ENCODE assay signal across 14 cellular contexts in the genomic region with DNA sequence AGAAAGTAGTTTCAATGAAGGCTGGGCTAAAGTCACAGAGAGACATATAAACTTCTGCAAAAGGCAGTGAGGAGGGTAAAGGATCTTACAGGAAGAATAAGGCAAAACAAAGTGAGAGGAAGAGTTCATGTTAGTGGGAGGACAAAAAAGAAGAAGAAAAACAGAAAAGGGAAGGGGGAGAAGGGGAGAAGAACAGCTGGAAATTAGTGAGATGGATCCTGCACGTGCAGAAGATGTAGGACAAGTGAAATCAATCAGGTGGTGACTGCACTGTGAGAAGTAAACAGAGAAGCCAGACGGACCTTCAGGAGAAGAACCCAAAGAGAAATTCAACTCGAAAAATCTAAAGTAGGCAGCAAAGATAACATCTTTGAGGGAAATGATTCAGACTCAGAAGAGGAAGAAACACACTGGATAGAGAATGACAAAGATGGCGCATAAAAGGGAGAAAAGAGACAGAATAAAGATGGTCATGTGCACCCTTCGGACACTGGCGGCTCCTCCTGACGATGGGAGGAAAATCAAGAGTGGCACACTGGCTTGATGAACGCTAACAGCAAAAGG.
DNase-seq lines count a peak whose midpoint lies in the region; FAIRE-seq and TF ChIP-seq lines count a peak whose summit lies in the region.
"Had no signal": no experiment of that assay in that cellular context is flagged by ENCODE, and none has a peak within 500 bp of the region (broad histone marks: within the 10 kb centered on the region; RNA-seq: fewer than 3 reads in every experiment).

No MANE protein-coding gene starts in this region.

- no peak for TF ChIP-seq POLR2A in endothelial cell of umbilical vein (IDR thresholded peaks at IDR 0.05; ENCODE audit: low read depth, low read length)

- DNase-seq in Caco-2 (no peak), KG1 (lab: John Stamatoyannopoulos, UW) (peak; percentile 65), SIG-M5 treated with dmso at 0.1 percent for 504 hours (lab: John Stamatoyannopoulos, UW; ENCODE audit: unreplicated experiment) (peak; percentile 76), endothelial cell of umbilical vein (ENCODE audit: low read depth, low spot score) (no peak), immature natural killer cell (no peak), HPDE6-E6E7 (ENCODE audit: extremely low spot score) (no peak), caudate nucleus (lab: John Stamatoyannopoulos, UW) (no peak)
- DNase-seq: activated CD4-positive, alpha-beta T cell treated with anti-CD3 and anti-CD28 coated beads, Interleukin-2, amount 10 ng/mL, durations not matched to agents 7 days and 5 days; activated T-cell treated with anti-CD3 and anti-CD28 coated beads, Interleukin-2, amount 50 U/mL, for 1 hour; BE2C; NCI-H1417 treated with DMSO at 0.1 percent for 48 hours; T-helper 17 cell; thyroid gland had no signal

- H3K27ac Mint-ChIP-seq in Caco-2 (ENCODE audit: unreplicated experiment) (peak overlapping the region; percentile 15), immature natural killer cell (peak overlapping the region in 1 of 6 donors; percentile 14)
- H3K27ac Mint-ChIP-seq: activated CD4-positive, alpha-beta T cell treated with anti-CD3 and anti-CD28 coated beads, Interleukin-2, amount 10 ng/mL, durations not matched to agents 7 days and 5 days; T-helper 17 cell had no signal

- no peaks in the 10 kb centered on the region for H3K4me1 Mint-ChIP-seq in Caco-2 (ENCODE audit: low read depth, unreplicated experiment)
- no peaks in the 10 kb centered on the region for H3K4me1 Mint-ChIP-seq in immature natural killer cell
- H3K4me1 Mint-ChIP-seq: T-helper 17 cell had no signal

- peaks cover 12% of the 10 kb centered on the region for H3K9me3 Mint-ChIP-seq in Caco-2 (ENCODE audit: unreplicated experiment)
- H3K9me3 Mint-ChIP-seq in immature natural killer cell: no peaks in the 10 kb centered on the region

- H3K4me3 Mint-ChIP-seq in Caco-2 (ENCODE audit: unreplicated experiment) (no peak overlapping the region), immature natural killer cell (no peak overlapping the region)
- H3K4me3 Mint-ChIP-seq: activated CD4-positive, alpha-beta T cell treated with anti-CD3 and anti-CD28 coated beads, Interleukin-2, amount 10 ng/mL, durations not matched to agents 7 days and 5 days; T-helper 17 cell had no signal

- H3K27ac ChIP-seq in endothelial cell of umbilical vein (ENCODE audit: insufficient read depth, low read depth, low read length): no peak overlapping the region
- no peak overlapping the region for H3K27ac ChIP-seq in caudate nucleus (ENCODE audit: low read depth, low read length)
- H3K27ac ChIP-seq: thyroid gland had no signal

- H3K36me3 ChIP-seq in Caco-2 (ENCODE audit: control insufficient read depth, insufficient read depth, low read length) (no peaks in the 10 kb centered on the region), endothelial cell of umbilical vein (ENCODE audit: control insufficient read depth in 2 of 2, extremely low read depth in 1 of 2, insufficient read depth in 2 of 2, low read length in 2 of 2) (no peaks in the 10 kb centered on the region)
- H3K36me3 ChIP-seq: BE2C had no signal

- no peaks in the 10 kb centered on the region for H4K20me1 ChIP-seq in endothelial cell of umbilical vein (replicated peaks; ENCODE audit: control insufficient read depth, extremely low read depth, insufficient read depth, low read length)

- H3K4me3 ChIP-seq in Caco-2 (ENCODE audit: low read depth, low read length) (no peak overlapping the region), endothelial cell of umbilical vein (replicated peaks in 1 of 3; ENCODE audit: insufficient read depth in 1 of 3, low read depth in 1 of 3, low read length in 3 of 3) (no peak overlapping the region)
- H3K4me3 ChIP-seq: smooth muscle cell, thyroid gland had no signal

- intact Hi-C loops in Caco-2 (cut with micrococcal nuclease; ENCODE audit: unreplicated experiment): no loop called here
- intact Hi-C loops in endothelial cell of umbilical vein (cut with micrococcal nuclease): no loop called here

- no peak overlapping the region for H3K9ac ChIP-seq in endothelial cell of umbilical vein (replicated peaks; ENCODE audit: extremely low read depth, insufficient read depth, low read length)

- dilution Hi-C loops in endothelial cell of umbilical vein (cut with MboI; ENCODE audit: extremely low pct_ligation_motif_present, low sequenced_read_pairs): no loop called here

- no TSS peak for BruUV-seq in Caco-2 (replicated peaks; lab: Mats Ljungman, UMichigan)
- no TSS peak for BruUV-seq in endothelial cell of umbilical vein (replicated peaks; lab: Mats Ljungman, UMichigan)

- no peaks in the 10 kb centered on the region for H3K27me3 Mint-ChIP-seq in Caco-2 (ENCODE audit: insufficient read depth, unreplicated experiment)
- no peaks in the 10 kb centered on the region for H3K27me3 Mint-ChIP-seq in immature natural killer cell (ENCODE audit: low read depth in 3 of 3)
- H3K27me3 Mint-ChIP-seq: activated CD4-positive, alpha-beta T cell treated with anti-CD3 and anti-CD28 coated beads, Interleukin-2, amount 10 ng/mL, durations not matched to agents 7 days and 5 days; T-helper 17 cell had no signal

- peaks cover 11% of the 10 kb centered on the region for H3K4me1 ChIP-seq in Caco-2
- peaks cover 17% of the 10 kb centered on the region for H3K4me1 ChIP-seq in endothelial cell of umbilical vein (ENCODE audit: control insufficient read depth, extremely low read depth, insufficient read depth, low read length)
- H3K4me1 ChIP-seq: thyroid gland had no signal

- no peaks in the 10 kb centered on the region for H3K79me2 ChIP-seq in endothelial cell of umbilical vein (ENCODE audit: control insufficient read depth, insufficient read depth, low read length)

- POLR2A ChIA-PET in Caco-2 (lab: Charles Lee) (no interaction called here), endothelial cell of umbilical vein (lab: Charles Lee) (no interaction called here)

- no peak overlapping the region for H3K4me2 ChIP-seq in endothelial cell of umbilical vein (ENCODE audit: insufficient read depth, low read length)
- H3K4me2 ChIP-seq: smooth muscle cell had no signal

- no peak for TF ChIP-seq CTCF in Caco-2 (IDR thresholded peaks at IDR 0.05; ENCODE audit: insufficient read depth in 1 of 2, low read depth in 1 of 2, low read length in 1 of 2, severe bottlenecking in 1 of 2, unreplicated experiment in 1 of 2)
- no peak for TF ChIP-seq CTCF in endothelial cell of umbilical vein (IDR thresholded peaks at IDR 0.05; ENCODE audit: extremely low read depth in 1 of 2, insufficient read depth in 1 of 2, low read depth in 1 of 2, low read length in 2 of 2)

- H3K36me3 Mint-ChIP-seq in Caco-2 (ENCODE audit: insufficient read depth, unreplicated experiment) (no peaks in the 10 kb centered on the region), immature natural killer cell (peaks cover 0 to 13% (median 9%) of the 10 kb centered on the region in 3 donors)

- no peaks in the 10 kb centered on the region for H3K27me3 ChIP-seq in Caco-2 (replicated peaks; ENCODE audit: control insufficient read depth, insufficient read depth, low read length)
- H3K27me3 ChIP-seq in endothelial cell of umbilical vein (ENCODE audit: control insufficient read depth in 2 of 2, insufficient read depth in 2 of 2, low read length in 2 of 2): no peaks in the 10 kb centered on the region
- H3K27me3 ChIP-seq: BE2C, thyroid gland had no signal

- peak overlapping the region; percentile 26 for H2AFZ ChIP-seq in endothelial cell of umbilical vein (ENCODE audit: low read depth, low read length)

- H3K9me3 ChIP-seq in Caco-2 (no peaks in the 10 kb centered on the region), endothelial cell of umbilical vein (replicated peaks; ENCODE audit: control insufficient read depth, insufficient read depth, low read length) (no peaks in the 10 kb centered on the region)
- H3K9me3 ChIP-seq: BE2C, thyroid gland had no signal

- CTCF ChIA-PET in Caco-2 (lab: Charles Lee): no interaction called here
- CTCF ChIA-PET in endothelial cell of umbilical vein (lab: Charles Lee): no interaction called here

- no peaks in the 10 kb centered on the region for H3K9me1 ChIP-seq in endothelial cell of umbilical vein (replicated peaks; ENCODE audit: control insufficient read depth, extremely low read depth, insufficient read depth, low read length)

- FAIRE-seq in endothelial cell of umbilical vein (lab: Jason Lieb, UNC): no peak

TF ChIP-seq in endothelial cell of umbilical vein, 7 proteins besides CTCF, POLR2A, EP300 and RAD21:
- no peak for TF ChIP-seq POLR2AphosphoS5 (IDR thresholded peaks at IDR 0.05; ENCODE audit: insufficient read depth, low read depth, low read length)
- peak; percentile 76 for TF ChIP-seq GATA2 (IDR thresholded peaks at IDR 0.05; ENCODE audit: insufficient read depth, insufficient read length, low read depth, low read length)

Comparison
In these comparisons a context has a peak if more than half of its experiments do, and no peak if none do; other contexts are left out.
1. DNase-seq: peak in KG1 (single experiment) and SIG-M5 treated with dmso at 0.1 percent for 504 hours (single experiment); none in Caco-2 (0 of 2), endothelial cell of umbilical vein (single experiment), immature natural killer cell (0 of 3), HPDE6-E6E7 (single experiment) and caudate nucleus (0 of 61).